8 cellular contexts compared by ENCODE assay signal in genomic region chr1:245156041-245156735, GRCh38. TPM values are rescaled to one million over a fixed set of nuclear protein-coding genes. Genes with fewer than 3 reads are reported as not detected.
DNase-seq lines count a peak whose midpoint lies in the region; ATAC-seq and TF ChIP-seq lines count a peak whose summit lies in the region.

No MANE protein-coding gene starts in this region.

- H3K27me3 Mint-ChIP-seq in activated naive CD8-positive, alpha-beta T cell treated with anti-CD3 and anti-CD28 coated beads for 36 hours, result peaks cover 82% of the 10 kb centered on the region

- peak overlapping the region; percentile 97 for H3K14ac ChIP-seq in trophoblast cell (ENCODE audit: low read length)

- H3K36me3 ChIP-seq in SU-DHL-6 (ENCODE audit: low read length) (no peaks in the 10 kb centered on the region), cardiac muscle cell (peaks cover 2% of the 10 kb centered on the region), trophoblast cell (ENCODE audit: control insufficient read depth in 1 of 2, insufficient read depth in 2 of 2, low read length in 2 of 2) (peaks cover 0 to 8% of the 10 kb centered on the region in 2 experiments), tibial nerve (no peaks in the 10 kb centered on the region)

- H4K91ac ChIP-seq in trophoblast cell (ENCODE audit: low read depth, low read length), result peak overlapping the region; percentile 96

- H2AK5ac ChIP-seq in trophoblast cell (ENCODE audit: low read length), result peak overlapping the region; percentile 71

- WGBS in trophoblast cell (ENCODE audit: extremely low coverage, insufficient coverage, insufficient read length), result no CpG with 5 or more reads among the region's 74 CpGs
- WGBS in tibial nerve, 2 donors, result 1 to 4% methylated on average over 17 to 24 of the region's 74 CpGs

- ATAC-seq in HG02571 (IDR thresholded peaks at IDR 0.05; ENCODE audit: unreplicated experiment), result peak; percentile 88

- no peaks in the 10 kb centered on the region for H3K36me3 Mint-ChIP-seq in activated naive CD8-positive, alpha-beta T cell treated with anti-CD3 and anti-CD28 coated beads for 36 hours

- H3K4me3 Mint-ChIP-seq in activated naive CD8-positive, alpha-beta T cell treated with anti-CD3 and anti-CD28 coated beads for 36 hours, result peak overlapping the region; percentile 76

- H3K79me2 ChIP-seq in SU-DHL-6 (ENCODE audit: insufficient read depth, low read length) (no peaks in the 10 kb centered on the region), trophoblast cell (ENCODE audit: control insufficient read depth, insufficient read depth, low read length, poor library complexity) (peaks cover 29% of the 10 kb centered on the region)

- no peaks in the 10 kb centered on the region for H3K27me3 ChIP-seq in SU-DHL-6 (ENCODE audit: low read length)
- no peaks in the 10 kb centered on the region for H3K27me3 ChIP-seq in cardiac muscle cell
- peaks cover 2% of the 10 kb centered on the region for H3K27me3 ChIP-seq in trophoblast cell (ENCODE audit: insufficient read depth, low read length)
- H3K27me3 ChIP-seq in tibial nerve, result peaks cover 0 to 60% of the 10 kb centered on the region in 2 donors

- peaks cover 7% of the 10 kb centered on the region for H3K9me3 Mint-ChIP-seq in activated naive CD8-positive, alpha-beta T cell treated with anti-CD3 and anti-CD28 coated beads for 36 hours

- H3K4me1 Mint-ChIP-seq in activated naive CD8-positive, alpha-beta T cell treated with anti-CD3 and anti-CD28 coated beads for 36 hours, result peaks cover 15% of the 10 kb centered on the region

- TF ChIP-seq POLR2A in NB4 (IDR thresholded peaks at IDR 0.05; ENCODE audit: extremely low read depth, insufficient read length), result no peak
- no peak for TF ChIP-seq POLR2A in tibial nerve (IDR thresholded peaks at IDR 0.05)

- no peaks in the 10 kb centered on the region for H3K9me3 ChIP-seq in SU-DHL-6 (ENCODE audit: insufficient read depth, low read length)
- no peaks in the 10 kb centered on the region for H3K9me3 ChIP-seq in cardiac muscle cell (ENCODE audit: low read depth)
- H3K9me3 ChIP-seq in trophoblast cell (ENCODE audit: insufficient read depth, low read depth, low read length), result no peaks in the 10 kb centered on the region
- no peaks in the 10 kb centered on the region for H3K9me3 ChIP-seq in tibial nerve

- no peak overlapping the region for H3K27ac ChIP-seq in SU-DHL-6 (ENCODE audit: low read depth, low read length)
- H3K27ac ChIP-seq in cardiac muscle cell, result peak overlapping the region; percentile 92
- peak overlapping the region; percentile 45 for H3K27ac ChIP-seq in trophoblast cell (ENCODE audit: low read depth, low read length)
- H3K27ac ChIP-seq in tibial nerve, result no peak overlapping the region

- H3F3A ChIP-seq in SU-DHL-6 (ENCODE audit: insufficient read depth), result no peaks in the 10 kb centered on the region

- H2BK120ac ChIP-seq in trophoblast cell (ENCODE audit: insufficient read depth, low read length, poor library complexity), result peak overlapping the region; percentile 80

- peaks cover 32% of the 10 kb centered on the region for H3K79me1 ChIP-seq in trophoblast cell (ENCODE audit: low read length)

- H3K27ac Mint-ChIP-seq in activated naive CD8-positive, alpha-beta T cell treated with anti-CD3 and anti-CD28 coated beads for 36 hours, result no peak overlapping the region

- TF ChIP-seq EP300 in tibial nerve (IDR thresholded peaks at IDR 0.05), result no peak

- H2BK12ac ChIP-seq in trophoblast cell (ENCODE audit: low read length), result peak overlapping the region; percentile 85

- POLR2A ChIA-PET in GM10248 (lab: Yijun Ruan, JAX), result no interaction called here

- no peaks in the 10 kb centered on the region for H3K9me2 ChIP-seq in SU-DHL-6 (replicated peaks; ENCODE audit: insufficient read depth, low read length)

- no peak overlapping the region for H4K12ac ChIP-seq in trophoblast cell (ENCODE audit: low read depth, low read length)

- CTCF ChIA-PET in GM10248 (lab: Yijun Ruan, JAX), result interaction anchor here (0.7 to 3.1 kb wide), 22 partner anchors 8 to 1537 kb away, joined by 3 to 22 read pairs (median 4); no protein-coding TSS in a partner anchor

- H2AFZ ChIP-seq in SU-DHL-6 (ENCODE audit: low read depth, low read length, severe bottlenecking) (no peak overlapping the region), trophoblast cell (ENCODE audit: insufficient read depth, low read length, poor library complexity) (peak overlapping the region; percentile 51)

- DNase-seq in GM10248 (ENCODE audit: extremely low spot score) (peak; percentile 93), NB4 (ENCODE audit: low read depth) (peak; percentile 88), cardiac muscle cell (ENCODE audit: low read depth in 1 of 2, low spot score in 1 of 2) (peak; percentile 86 to 91), trophoblast cell (peak; percentile 88 to 94), tibial nerve (ENCODE audit: low spot score in 2 of 2) (peak; percentile 50 to 55)
- peak; percentile 90 for DNase-seq in activated naive CD8-positive, alpha-beta T cell treated with anti-CD3 and anti-CD28 coated beads for 36 hours

- H4K8ac ChIP-seq in trophoblast cell (ENCODE audit: low read depth, low read length), result peak overlapping the region; percentile 80

- H3K9ac ChIP-seq in SU-DHL-6 (ENCODE audit: low read length), result no peak overlapping the region
- H3K9ac ChIP-seq in trophoblast cell (ENCODE audit: low read length), result peak overlapping the region; percentile 81

- H3K23ac ChIP-seq in trophoblast cell (ENCODE audit: low read length), result peak overlapping the region; percentile 30

- H3K4me1 ChIP-seq in cardiac muscle cell (ENCODE audit: low read depth) (peaks cover 39% of the 10 kb centered on the region), trophoblast cell (ENCODE audit: control insufficient read depth in 1 of 2, insufficient read depth in 2 of 2, low read length in 2 of 2) (peaks cover 3 to 17% of the 10 kb centered on the region in 2 experiments), tibial nerve (peaks cover 0 to 41% (median 27%) of the 10 kb centered on the region in 4 donors)

- H3K18ac ChIP-seq in trophoblast cell (ENCODE audit: low read length), result peak overlapping the region; percentile 99

- no peaks in the 10 kb centered on the region for H4K20me1 ChIP-seq in SU-DHL-6 (ENCODE audit: low read depth, low read length)

- H3K4me3 ChIP-seq in NB4 (ENCODE audit: low read depth, low read length) (peak overlapping the region; percentile 13), SU-DHL-6 (ENCODE audit: insufficient read depth, low read length, poor library complexity, severe bottlenecking) (no peak overlapping the region), cardiac muscle cell (peak overlapping the region; percentile 86), trophoblast cell (ENCODE audit: low read depth, low read length) (peak overlapping the region; percentile 90), tibial nerve (peak overlapping the region; percentile 38 to 68 (median 51))

- H2BK5ac ChIP-seq in trophoblast cell (ENCODE audit: low read depth, low read length, poor library complexity), result peak overlapping the region; percentile 34

- TF ChIP-seq CTCF in GM10248 (IDR thresholded peaks at IDR 0.05; ENCODE audit: control extremely low read depth, extremely low read depth, low read depth, missing control alignments) (peak; percentile 82), NB4 (IDR thresholded peaks at IDR 0.05; ENCODE audit: low read depth, low read length) (peak; percentile 40), SU-DHL-6 (IDR thresholded peaks at IDR 0.05; ENCODE audit: insufficient read depth, low read length, poor library complexity, severe bottlenecking) (peak; percentile 30), cardiac muscle cell (IDR thresholded peaks at IDR 0.05; ENCODE audit: low read depth, low read length) (peak; percentile 62), tibial nerve (IDR thresholded peaks at IDR 0.05) (peak; percentile 65 to 81 (median 80))

- H3K4me2 ChIP-seq in SU-DHL-6 (ENCODE audit: low read depth, low read length, poor library complexity, severe bottlenecking), result peak overlapping the region; percentile 42
- H3K4me2 ChIP-seq in trophoblast cell (ENCODE audit: low read length), result peak overlapping the region; percentile 80

- peak overlapping the region; percentile 98 for H3K4ac ChIP-seq in trophoblast cell (ENCODE audit: low read depth, low read length)

RNA-seq across cellular contexts. Expression of gene KIF26B, which starts 1.4 kb away (rescaled TPM):
- under 1 TPM; 0.60 to 0.84 TPM for total RNA-seq in activated naive CD8-positive, alpha-beta T cell treated with anti-CD3 and anti-CD28 coated beads for 36 hours
- total RNA-seq in cardiac muscle cell (141 and 177 TPM in 2 replicates), tibial nerve (1 to 10 TPM in 3 of 4 donors, under 1 TPM in 1; 0.90 to 2.0 (median 1.5) TPM)
- 58.9 and 60.7 TPM in 2 replicates for polyA plus RNA-seq in cardiac muscle cell
- polyA plus RNA-seq in trophoblast cell (2013), result 17.8 and 18.1 TPM in 2 replicates

Comparison
In these comparisons a context has a peak if more than half of its experiments do, and no peak if none do; other contexts are left out.
1. CTCF ChIP-seq: peak in every context shown above with its lines; median percentile 82 in GM10248; 80 in tibial nerve; 62 in cardiac muscle cell; 40 in NB4; 30 in SU-DHL-6.
2. H3K27ac ChIP-seq: peak in cardiac muscle cell (single experiment) and trophoblast cell (single experiment); none in SU-DHL-6 (single experiment) and tibial nerve (0 of 4).
3. RNA of gene KIF26B, which starts 1.4 kb away (total RNA-seq): 141 to 177 TPM in cardiac muscle cell; 0.90 to 2.0 TPM in tibial nerve and 0.60 to 0.84 TPM in activated naive CD8-positive, alpha-beta T cell treated with anti-CD3 and anti-CD28 coated beads for 36 hours; every median in the first group is over 10 times any median in the second.
4. Peak in every context shown above with its lines, with median percentiles within 50 percentile points of each other: DNase-seq.